1 cellular context compared by ENCODE assay signal in the genomic region with DNA sequence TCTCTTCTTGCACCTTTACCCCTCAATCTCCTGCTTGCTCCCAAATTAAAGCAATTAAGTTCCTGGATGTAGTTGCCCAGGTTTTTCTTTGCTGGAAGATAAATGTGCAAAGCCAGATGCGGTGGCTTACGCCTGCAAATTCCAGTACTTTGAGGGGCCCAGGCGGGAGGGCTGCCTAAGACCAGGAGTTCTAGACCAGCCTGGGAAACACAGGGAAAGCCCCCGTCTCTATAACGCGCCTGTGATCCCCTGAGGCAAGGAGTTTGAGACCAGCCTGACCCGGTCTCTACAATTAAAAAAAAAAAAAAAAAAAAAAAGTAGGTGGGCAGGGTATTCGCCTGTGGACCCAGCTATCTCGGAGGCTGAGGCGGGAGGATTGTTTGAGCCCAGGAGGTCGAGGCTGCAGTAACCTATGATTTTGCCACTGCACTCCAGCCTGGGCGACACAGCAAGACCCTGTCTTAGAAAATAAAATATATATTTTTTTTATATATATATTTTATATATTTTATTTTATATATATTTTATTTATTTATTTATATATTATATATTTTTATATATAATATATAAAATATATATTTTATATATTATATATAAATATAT.
TF ChIP-seq lines count a peak whose summit lies in the region.

No MANE protein-coding gene starts in this region.

TF ChIP-seq in GM23338, 12 proteins besides CTCF, POLR2A, EP300 and RAD21 (continued from another document):
- TF ChIP-seq ZNF114 (CRISPR knock-in tag; IDR thresholded peaks at IDR 0.05) (no peak), NANOG (IDR thresholded peaks at IDR 0.05; ENCODE audit: borderline replicate concordance) (no peak), CREB1 (CRISPR knock-in tag; IDR thresholded peaks at IDR 0.05; ENCODE audit: low read depth) (no peak)
